ENCODE assay signal across 5 cellular contexts in genomic region chr4:122656583-122656982, GRCh38. TPM values are rescaled to one million over a fixed set of nuclear protein-coding genes. Genes with fewer than 3 reads are reported as not detected.
"Had no signal": no experiment of that assay in that cellular context is flagged by ENCODE, and none has a peak within 500 bp of the region (broad histone marks: within the 10 kb centered on the region; RNA-seq: fewer than 3 reads in every experiment).

No MANE protein-coding gene starts in this region.

RNA-seq across cellular contexts. Expression of gene IL21, which starts 35.7 kb away (rescaled TPM):
- total RNA-seq: GM23248, H4, H7, HT-29, IMR-90 had no signal
